28 cellular contexts compared by ENCODE assay signal in genomic region chr6:156910011-156910334, GRCh38.
"Had no signal": no experiment of that assay in that cellular context is flagged by ENCODE, and none has a peak within 500 bp of the region (broad histone marks: within the 10 kb centered on the region; RNA-seq: fewer than 3 reads in every experiment).

No MANE protein-coding gene starts in this region.

- H3K27ac ChIP-seq: epithelial cell of prostate, esophagus squamous epithelium, heart right ventricle, lower lobe of right lung, parathyroid adenoma, psoas muscle, sigmoid colon, thoracic aorta had no signal

- H3K27ac Mint-ChIP-seq: activated B cell treated with CpG ODN at 0.5 μM for 24 hours; activated naive CD4-positive, alpha-beta T cell treated with anti-CD3 and anti-CD28 coated beads, Interleukin-2, amount 10 ng/mL, durations not matched to agents 7 days and 5 days; stimulated activated effector memory CD8-positive, alpha-beta T cell treated with anti-CD3 and anti-CD28 coated beads, Interleukin-12 subunit alpha, Interleukin-12 subunit beta, amount 100 ng/mL, for 72 hours; stimulated activated naive CD8-positive, alpha-beta T cell treated with anti-CD3 and anti-CD28 coated beads, Interleukin-15, Interleukin-2, amounts not matched to agents 100 ng/mL and 50 ng/mL, for 24 hours had no signal

- ATAC-seq: heart right ventricle; left lobe of liver; lower lobe of right lung; mucosa of descending colon; psoas muscle; stimulated activated effector memory CD8-positive, alpha-beta T cell treated with anti-CD3 and anti-CD28 coated beads, Interleukin-12 subunit alpha, Interleukin-12 subunit beta, amount 100 ng/mL, for 72 hours had no signal

- H3K9ac ChIP-seq: parathyroid adenoma had no signal

- H3K4me3 Mint-ChIP-seq: activated B cell treated with CpG ODN at 0.5 μM for 24 hours; activated naive CD4-positive, alpha-beta T cell treated with anti-CD3 and anti-CD28 coated beads, Interleukin-2, amount 10 ng/mL, durations not matched to agents 7 days and 5 days; neural crest cell; stimulated activated effector memory CD8-positive, alpha-beta T cell treated with anti-CD3 and anti-CD28 coated beads, Interleukin-12 subunit alpha, Interleukin-12 subunit beta, amount 100 ng/mL, for 72 hours; stimulated activated naive CD8-positive, alpha-beta T cell treated with anti-CD3 and anti-CD28 coated beads, Interleukin-15, Interleukin-2, amounts not matched to agents 100 ng/mL and 50 ng/mL, for 24 hours had no signal

- H2AFZ ChIP-seq: parathyroid adenoma had no signal

- H3K9me3 Mint-ChIP-seq: activated B cell treated with CpG ODN at 0.5 μM for 24 hours; activated naive CD4-positive, alpha-beta T cell treated with anti-CD3 and anti-CD28 coated beads, Interleukin-2, amount 10 ng/mL, durations not matched to agents 7 days and 5 days; neural crest cell; stimulated activated effector memory CD8-positive, alpha-beta T cell treated with anti-CD3 and anti-CD28 coated beads, Interleukin-12 subunit alpha, Interleukin-12 subunit beta, amount 100 ng/mL, for 72 hours; stimulated activated naive CD8-positive, alpha-beta T cell treated with anti-CD3 and anti-CD28 coated beads, Interleukin-15, Interleukin-2, amounts not matched to agents 100 ng/mL and 50 ng/mL, for 24 hours had no signal

- H3K36me3 ChIP-seq: esophagus squamous epithelium, lower lobe of right lung, sigmoid colon, thoracic aorta had no signal

- H3K9me3 ChIP-seq: esophagus squamous epithelium, heart right ventricle, lower lobe of right lung, mucosa of descending colon, psoas muscle, sigmoid colon, thoracic aorta had no signal

- H3K4me3 ChIP-seq: esophagus squamous epithelium, heart right ventricle, lower lobe of right lung, mucosa of descending colon, psoas muscle, sigmoid colon, thoracic aorta had no signal

- H3K27me3 Mint-ChIP-seq: activated B cell treated with CpG ODN at 0.5 μM for 24 hours; activated naive CD4-positive, alpha-beta T cell treated with anti-CD3 and anti-CD28 coated beads, Interleukin-2, amount 10 ng/mL, durations not matched to agents 7 days and 5 days; stimulated activated naive CD8-positive, alpha-beta T cell treated with anti-CD3 and anti-CD28 coated beads, Interleukin-15, Interleukin-2, amounts not matched to agents 100 ng/mL and 50 ng/mL, for 24 hours had no signal

- H3K27me3 ChIP-seq: esophagus squamous epithelium, heart right ventricle, sigmoid colon had no signal

- DNase-seq: activated B cell treated with CpG ODN at 0.5 μM for 24 hours; activated CD4-positive, alpha-beta T cell treated with anti-CD3 and anti-CD28 coated beads, Interleukin-2, amount 50 U/mL, for 1 hour; activated effector memory CD4-positive, alpha-beta T cell treated with anti-CD3 and anti-CD28 coated beads, Interleukin-2, amount 50 U/mL, for 16 hours; activated naive CD4-positive, alpha-beta T cell treated with anti-CD3 and anti-CD28 coated beads, Interleukin-2, amount 10 ng/mL, durations not matched to agents 7 days and 5 days; activated T-cell treated with anti-CD3 and anti-CD28 coated beads for 4 hours; amniotic stem cell; caudate nucleus; esophagus squamous epithelium; foreskin melanocyte; heart right ventricle; kidney glomerular epithelial cell; lower lobe of right lung; mesendoderm; mucosa of descending colon; nucleus accumbens; psoas muscle; sigmoid colon; small intestine; stimulated activated CD4-positive, alpha-beta T cell treated with anti-CD3 and anti-CD28 coated beads, Interleukin-4, amount 100 ng/mL, for 24 hours; T-helper 2 cell; trophoblast cell had no signal
